In genomic region chr17:45298546-45299285, GRCh38 we compare ENCODE assay signal across 10 cellular contexts. TPM values are rescaled to one million over a fixed set of nuclear protein-coding genes. Genes with fewer than 3 reads are reported as not detected.
DNase-seq lines count a peak whose midpoint lies in the region; ATAC-seq and TF ChIP-seq lines count a peak whose summit lies in the region.
"Had no signal": no experiment of that assay in that cellular context is flagged by ENCODE, and none has a peak within 500 bp of the region (broad histone marks: within the 10 kb centered on the region; RNA-seq: fewer than 3 reads in every experiment).

No MANE protein-coding gene starts in this region.

- H3K27ac Mint-ChIP-seq in activated naive CD8-positive, alpha-beta T cell treated with anti-CD3 and anti-CD28 coated beads for 36 hours: peak overlapping the region; percentile 39
- H3K27ac Mint-ChIP-seq in naive thymus-derived CD4-positive, alpha-beta T cell: peak overlapping the region; percentile 2 to 60 (median 26)

- no TSS peak for BruUV-seq in HCT116 (replicated peaks; lab: Mats Ljungman, UMichigan)

- no peak for TF ChIP-seq CTCF in HCT116 (IDR thresholded peaks at IDR 0.05 in 2 of 3, conservative IDR thresholded peaks at IDR 0.05 in 1 of 3; ENCODE audit: borderline replicate concordance in 1 of 3, insufficient read depth in 1 of 3, low read depth in 2 of 3, low read length in 2 of 3)

- no peak for TF ChIP-seq RAD21 in HCT116 (IDR thresholded peaks at IDR 0.05; ENCODE audit: low read depth)

- H3K27ac ChIP-seq in BLaER1 (peak overlapping the region; percentile 90), HCT116 (ENCODE audit: low read depth, low read length) (no peak overlapping the region)
- no peak overlapping the region for H3K27ac ChIP-seq in naive thymus-derived CD4-positive, alpha-beta T cell (ENCODE audit: low read depth, low read length)

- no peak overlapping the region for H2AFZ ChIP-seq in HCT116 (ENCODE audit: low read depth, low read length, poor library complexity, severe bottlenecking)

- H3K9me3 Mint-ChIP-seq in activated naive CD8-positive, alpha-beta T cell treated with anti-CD3 and anti-CD28 coated beads for 36 hours: no peaks in the 10 kb centered on the region
- no peaks in the 10 kb centered on the region for H3K9me3 Mint-ChIP-seq in naive thymus-derived CD4-positive, alpha-beta T cell

- H3K9me3 ChIP-seq in BLaER1: no peaks in the 10 kb centered on the region
- no peaks in the 10 kb centered on the region for H3K9me3 ChIP-seq in HCT116 (ENCODE audit: control insufficient read depth in 1 of 2, insufficient read depth in 1 of 2, low read depth in 1 of 2, low read length in 2 of 2)
- no peaks in the 10 kb centered on the region for H3K9me3 ChIP-seq in naive thymus-derived CD4-positive, alpha-beta T cell (ENCODE audit: control insufficient read depth in 2 of 3, low read length in 3 of 3)
- H3K9me3 ChIP-seq: ascending aorta had no signal

- H3K9ac ChIP-seq in BLaER1 (peak overlapping the region; percentile 66), HCT116 (ENCODE audit: low read length) (no peak overlapping the region)

- POLR2A ChIA-PET in HCT116 (lab: Charles Lee): interaction anchor here (1.6 kb wide), 1 partner anchor 150 kb away, joined by 3 read pairs; the partner anchor contains the start of gene HEXIM1
- POLR2A ChIA-PET in naive thymus-derived CD4-positive, alpha-beta T cell (lab: Charles Lee): interaction anchor here (1.0 kb wide), 1 partner anchor 20 kb away, joined by 5 read pairs; no protein-coding TSS in a partner anchor

- RAD21 ChIA-PET in HCT116 (lab: Charles Lee; ENCODE audit: low non-redundant PET in 1 of 2, low total read pairs in 2 of 2, uncharacterized antibody in 2 of 2, unreplicated experiment in 2 of 2): no interaction called here

- intact Hi-C loops in HCT116 (cut with micrococcal nuclease): no loop called here
- intact Hi-C loops in naive thymus-derived CD4-positive, alpha-beta T cell (cut with micrococcal nuclease): no loop called here

- H3K4me3 ChIP-seq in BLaER1 (0 out of 2 replicates have a peak overlapping the region, but pooled peaks have one; percentile 14), HCT116 (replicated peaks in 1 of 2; ENCODE audit: low read depth in 1 of 2, low read length in 2 of 2) (no peak overlapping the region)
- no peak overlapping the region for H3K4me3 ChIP-seq in naive thymus-derived CD4-positive, alpha-beta T cell (ENCODE audit: low read length)
- H3K4me3 ChIP-seq: ascending aorta had no signal

- peaks cover 35% of the 10 kb centered on the region for H3K36me3 Mint-ChIP-seq in activated naive CD8-positive, alpha-beta T cell treated with anti-CD3 and anti-CD28 coated beads for 36 hours
- H3K36me3 Mint-ChIP-seq in naive thymus-derived CD4-positive, alpha-beta T cell: peaks cover 0 to 28% (median 9%) of the 10 kb centered on the region in 5 donors

- H3K4me2 ChIP-seq in BLaER1 (peak overlapping the region; percentile 92), HCT116 (ENCODE audit: low read length) (0 out of 2 replicates have a peak overlapping the region, but pooled peaks have one; percentile 8)

- no peak for DNase-seq in HCT116 (ENCODE audit: low read depth, low spot score)
- DNase-seq in activated naive CD8-positive, alpha-beta T cell treated with anti-CD3 and anti-CD28 coated beads for 36 hours: no peak
- DNase-seq in naive thymus-derived CD4-positive, alpha-beta T cell: no peak
- no peak for DNase-seq in MV-4-11 (lab: John Stamatoyannopoulos, UW)
- DNase-seq in cerebellar cortex (ENCODE audit: low spot score): no peak
- no peak for DNase-seq in NCI-H2107 (lab: John Stamatoyannopoulos, UW)
- DNase-seq: NCI-H1417 had no signal

- ATAC-seq in HCT116: no peak
- ATAC-seq in naive thymus-derived CD4-positive, alpha-beta T cell: no peak
- ATAC-seq in HG02623 (IDR thresholded peaks at IDR 0.05; ENCODE audit: unreplicated experiment): no peak

- H3K27me3 Mint-ChIP-seq in activated naive CD8-positive, alpha-beta T cell treated with anti-CD3 and anti-CD28 coated beads for 36 hours: no peaks in the 10 kb centered on the region
- no peaks in the 10 kb centered on the region for H3K27me3 Mint-ChIP-seq in naive thymus-derived CD4-positive, alpha-beta T cell

- H3K4me1 ChIP-seq in BLaER1: peaks cover 100% of the 10 kb centered on the region
- H3K4me1 ChIP-seq in HCT116 (ENCODE audit: control insufficient read depth in 1 of 2, insufficient read depth in 2 of 2, low read length in 2 of 2): peaks cover 34 to 79% of the 10 kb centered on the region in 2 experiments
- peaks cover 40 to 42% of the 10 kb centered on the region in 2 donors for H3K4me1 ChIP-seq in naive thymus-derived CD4-positive, alpha-beta T cell (ENCODE audit: control insufficient read depth in 2 of 2, insufficient read depth in 2 of 2, low read length in 2 of 2)

- CTCF ChIA-PET in HCT116 (lab: Charles Lee): interaction anchor here (1.2 kb wide), 1 partner anchor 21 kb away, joined by 3 read pairs; no protein-coding TSS in a partner anchor
- CTCF ChIA-PET in naive thymus-derived CD4-positive, alpha-beta T cell (lab: Charles Lee): interaction anchor here (1.0 to 1.2 kb wide), 2 partner anchors 21 to 22 kb away, joined by 3 read pairs; no protein-coding TSS in a partner anchor

- peaks cover 99% of the 10 kb centered on the region for H3K79me2 ChIP-seq in HCT116 (ENCODE audit: insufficient read depth, low read length)

- H4K20me1 ChIP-seq in BLaER1: peaks cover 31% of the 10 kb centered on the region; the same call in 1 of the 2 replicates
- peaks cover 12% of the 10 kb centered on the region; the same call in 1 of the 2 replicates for H4K20me1 ChIP-seq in HCT116 (ENCODE audit: insufficient read depth)

- TF ChIP-seq POLR2A in HCT116 (IDR thresholded peaks at IDR 0.05; ENCODE audit: borderline replicate concordance, extremely low read depth, insufficient read depth, insufficient read length): no peak

- peaks cover 12% of the 10 kb centered on the region; the same call in 1 of the 2 replicates for H3K36me3 ChIP-seq in BLaER1
- H3K36me3 ChIP-seq in HCT116 (ENCODE audit: control insufficient read depth in 1 of 2, insufficient read depth in 2 of 2, low read length in 2 of 2): peaks cover 0 to 8% of the 10 kb centered on the region in 2 experiments; a peak in 1 of 4 replicates
- peaks cover 0 to 6% (median 0%) of the 10 kb centered on the region in 3 experiments for H3K36me3 ChIP-seq in naive thymus-derived CD4-positive, alpha-beta T cell (ENCODE audit: control insufficient read depth in 2 of 3, insufficient read depth in 3 of 3, low read length in 3 of 3)
- H3K36me3 ChIP-seq: ascending aorta had no signal

- no peak overlapping the region for H3K4me3 Mint-ChIP-seq in activated naive CD8-positive, alpha-beta T cell treated with anti-CD3 and anti-CD28 coated beads for 36 hours
- H3K4me3 Mint-ChIP-seq in naive thymus-derived CD4-positive, alpha-beta T cell: peak overlapping the region in 4 of 10 donors; percentile 0 to 48 (median 10)

- no peaks in the 10 kb centered on the region for H3K9me2 ChIP-seq in HCT116 (ENCODE audit: insufficient read depth)

- H3K4me1 Mint-ChIP-seq in activated naive CD8-positive, alpha-beta T cell treated with anti-CD3 and anti-CD28 coated beads for 36 hours: peaks cover 70% of the 10 kb centered on the region
- peaks cover 57 to 92% (median 81%) of the 10 kb centered on the region in 7 donors for H3K4me1 Mint-ChIP-seq in naive thymus-derived CD4-positive, alpha-beta T cell

- H3K27me3 ChIP-seq in BLaER1: no peaks in the 10 kb centered on the region
- H3K27me3 ChIP-seq in HCT116 (ENCODE audit: insufficient read depth, low read length): no peaks in the 10 kb centered on the region
- no peaks in the 10 kb centered on the region for H3K27me3 ChIP-seq in naive thymus-derived CD4-positive, alpha-beta T cell (ENCODE audit: control insufficient read depth in 2 of 2, insufficient read depth in 2 of 2, low read length in 2 of 2)
- H3K27me3 ChIP-seq: ascending aorta had no signal

TF ChIP-seq in HCT116, 20 proteins besides CTCF, POLR2A, EP300 and RAD21:
- TF ChIP-seq, protein P1, sequence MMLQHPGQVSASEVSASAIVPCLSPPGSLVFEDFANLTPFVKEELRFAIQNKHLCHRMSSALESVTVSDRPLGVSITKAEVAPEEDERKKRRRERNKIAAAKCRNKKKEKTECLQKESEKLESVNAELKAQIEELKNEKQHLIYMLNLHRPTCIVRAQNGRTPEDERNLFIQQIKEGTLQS (IDR thresholded peaks at IDR 0.05): no peak

RNA-seq across cellular contexts. Expression of gene MAP3K14, which starts 18.1 kb away (rescaled TPM):
- 16.4 TPM for total RNA-seq in HCT116 (2021; ENCODE audit: unreplicated experiment)
- polyA plus RNA-seq in HCT116 (2012): 5.8 and 6.6 TPM in 2 replicates
- 10 to 100 TPM; 27.1 to 28.3 TPM for total RNA-seq in activated naive CD8-positive, alpha-beta T cell treated with anti-CD3 and anti-CD28 coated beads for 36 hours
- 10 to 100 TPM; 31.3 to 39.8 (median 34.1) TPM for total RNA-seq in naive thymus-derived CD4-positive, alpha-beta T cell
- 10 to 100 TPM in 1 of 2 donors, 1 to 10 TPM in 1; 2.4 to 10.6 TPM for polyA plus RNA-seq in naive thymus-derived CD4-positive, alpha-beta T cell

RNA-seq across cellular contexts. Expression of gene SPATA32, which starts 36.8 kb away (rescaled TPM):
- total RNA-seq in HCT116 (2021; ENCODE audit: unreplicated experiment): 0.15 TPM
- 0.05 and 0.16 TPM in 2 replicates for polyA plus RNA-seq in HCT116 (2012)
- under 1 TPM; 0.62 to 0.68 TPM for total RNA-seq in activated naive CD8-positive, alpha-beta T cell treated with anti-CD3 and anti-CD28 coated beads for 36 hours
- 1 to 10 TPM in 1 of 5 experiments, under 1 TPM in 3, not detected in 1; 0.12 to 1.1 (median 0.58) TPM for total RNA-seq in naive thymus-derived CD4-positive, alpha-beta T cell
- polyA plus RNA-seq in naive thymus-derived CD4-positive, alpha-beta T cell: under 1 TPM; 0.31 to 0.59 TPM
- total RNA-seq: ascending aorta had no signal
